ENCODE assay signal across 14 cellular contexts in genomic region chr10:102613286-102613685, GRCh38. TPM values are rescaled to one million over a fixed set of nuclear protein-coding genes. Genes with fewer than 3 reads are reported as not detected.
DNase-seq lines count a peak whose midpoint lies in the region; ATAC-seq and TF ChIP-seq lines count a peak whose summit lies in the region.
"Had no signal": no experiment of that assay in that cellular context is flagged by ENCODE, and none has a peak within 500 bp of the region (broad histone marks: within the 10 kb centered on the region; RNA-seq: fewer than 3 reads in every experiment).

No MANE protein-coding gene starts in this region.

- intact Hi-C loops in activated CD4-positive, alpha-beta T cell treated with anti-CD3 and anti-CD28 coated beads for 36 hours (cut with DNase I, micrococcal nuclease): no loop called here

- peaks cover 3% of the 10 kb centered on the region for H3K36me3 Mint-ChIP-seq in activated CD4-positive, alpha-beta T cell treated with anti-CD3 and anti-CD28 coated beads for 36 hours (ENCODE audit: low read depth)
- no peaks in the 10 kb centered on the region for H3K36me3 Mint-ChIP-seq in activated naive CD4-positive, alpha-beta T cell treated with anti-CD3 and anti-CD28 coated beads, Interleukin-2, amount 50 U/mL, for 72 hours

- 97% methylated on average over 7 of the region's 7 CpGs for WGBS in mesodermal cell (ENCODE audit: insufficient coverage in 2 of 2), 2 experiments

- TF ChIP-seq CTCF in coronary artery (IDR thresholded peaks at IDR 0.05): no peak

- H3K4me1 ChIP-seq in mesodermal cell (ENCODE audit: control insufficient read depth, insufficient read depth, low read length, poor library complexity, severe bottlenecking) (peaks cover 56% of the 10 kb centered on the region), subcutaneous abdominal adipose tissue (ENCODE audit: control insufficient read depth in 5 of 5, insufficient read depth in 5 of 5, low read length in 5 of 5) (peaks cover 19 to 81% (median 77%) of the 10 kb centered on the region in 5 donors)

- H3K27ac Mint-ChIP-seq in activated CD4-positive, alpha-beta T cell treated with anti-CD3 and anti-CD28 coated beads for 36 hours: peak overlapping the region; percentile 88
- peak overlapping the region; percentile 48 to 83 for H3K27ac Mint-ChIP-seq in activated naive CD4-positive, alpha-beta T cell treated with anti-CD3 and anti-CD28 coated beads, Interleukin-2, amount 50 U/mL, for 72 hours
- H3K27ac Mint-ChIP-seq: HFFc6 had no signal

- H3K9me3 ChIP-seq in mesodermal cell (ENCODE audit: control insufficient read depth, low read length) (no peaks in the 10 kb centered on the region), subcutaneous abdominal adipose tissue (ENCODE audit: control insufficient read depth in 5 of 5, low read length in 5 of 5) (no peaks in the 10 kb centered on the region)

- CTCF ChIA-PET in activated CD4-positive, alpha-beta T cell treated with anti-CD3 and anti-CD28 coated beads for 36 hours (lab: Charles Lee): interaction anchor here (0.6 to 2.0 kb wide), 3 partner anchors 11 to 225 kb away, joined by 3 to 5 read pairs (median 3); no protein-coding TSS in a partner anchor

- H3K9me3 Mint-ChIP-seq in activated CD4-positive, alpha-beta T cell treated with anti-CD3 and anti-CD28 coated beads for 36 hours (ENCODE audit: low read depth): no peaks in the 10 kb centered on the region
- no peaks in the 10 kb centered on the region for H3K9me3 Mint-ChIP-seq in activated naive CD4-positive, alpha-beta T cell treated with anti-CD3 and anti-CD28 coated beads, Interleukin-2, amount 50 U/mL, for 72 hours
- H3K9me3 Mint-ChIP-seq: HFFc6 had no signal

- H3K4me3 ChIP-seq in mesodermal cell (ENCODE audit: extremely low read depth, insufficient read depth, low read length, poor library complexity, severe bottlenecking): no peak overlapping the region
- no peak overlapping the region for H3K4me3 ChIP-seq in subcutaneous abdominal adipose tissue (ENCODE audit: low read depth in 1 of 5, low read length in 5 of 5)
- H3K4me3 ChIP-seq in coronary artery: no peak overlapping the region
- H3K4me3 ChIP-seq: K562 had no signal

- peak; percentile 8 for ATAC-seq in activated CD4-positive, alpha-beta T cell treated with anti-CD3 and anti-CD28 coated beads for 36 hours
- ATAC-seq in activated naive CD4-positive, alpha-beta T cell treated with anti-CD3 and anti-CD28 coated beads, Interleukin-2, amount 50 U/mL, for 72 hours: no peak
- no peak for ATAC-seq in HG03108 (IDR thresholded peaks at IDR 0.05; ENCODE audit: unreplicated experiment)
- ATAC-seq: K562 had no signal

- no peak for DNase-seq in activated CD4-positive, alpha-beta T cell treated with anti-CD3 and anti-CD28 coated beads for 36 hours
- no peak for DNase-seq in activated CD4-positive, alpha-beta T cell treated with anti-CD3 and anti-CD28 coated beads for 4 hours
- no peak for DNase-seq in activated naive CD4-positive, alpha-beta T cell treated with anti-CD3 and anti-CD28 coated beads, Interleukin-2, amount 50 U/mL, for 72 hours (ENCODE audit: low spot score in 2 of 2)
- DNase-seq in NCI-H2081 treated with DMSO at 0.1 percent for 48 hours (lab: John Stamatoyannopoulos, UW) (no peak), coronary artery (ENCODE audit: low spot score) (no peak)
- DNase-seq: HFFc6, hypothalamus, mesendoderm, NCI-H2107 had no signal

- H3K27me3 Mint-ChIP-seq in activated CD4-positive, alpha-beta T cell treated with anti-CD3 and anti-CD28 coated beads for 36 hours: no peaks in the 10 kb centered on the region

- H3K4me1 Mint-ChIP-seq in activated CD4-positive, alpha-beta T cell treated with anti-CD3 and anti-CD28 coated beads for 36 hours: peaks cover 34% of the 10 kb centered on the region

- H3K9ac ChIP-seq in subcutaneous abdominal adipose tissue (ENCODE audit: low read length in 5 of 5): peak overlapping the region in 4 of 5 donors; percentile 29 to 69 (median 62)

- POLR2A ChIA-PET in activated CD4-positive, alpha-beta T cell treated with anti-CD3 and anti-CD28 coated beads for 36 hours (lab: Charles Lee): no interaction called here

- H3K27me3 ChIP-seq in subcutaneous abdominal adipose tissue (ENCODE audit: control insufficient read depth in 5 of 5, insufficient read depth in 4 of 5, low read length in 5 of 5): no peaks in the 10 kb centered on the region

- peaks cover 56% of the 10 kb centered on the region for H3K36me3 ChIP-seq in mesodermal cell (ENCODE audit: control insufficient read depth, insufficient read depth, low read length)
- peaks cover 0 to 31% (median 19%) of the 10 kb centered on the region in 5 donors for H3K36me3 ChIP-seq in subcutaneous abdominal adipose tissue (ENCODE audit: control insufficient read depth in 5 of 5, insufficient read depth in 5 of 5, low read length in 5 of 5)

- H3K4me3 Mint-ChIP-seq in activated CD4-positive, alpha-beta T cell treated with anti-CD3 and anti-CD28 coated beads for 36 hours: no peak overlapping the region
- H3K4me3 Mint-ChIP-seq: HFFc6 had no signal

- peak overlapping the region; percentile 64 for H3K27ac ChIP-seq in mesodermal cell (ENCODE audit: low read depth, low read length, severe bottlenecking)
- H3K27ac ChIP-seq in subcutaneous abdominal adipose tissue (ENCODE audit: low read depth, low read length): peak overlapping the region; percentile 88
- H3K27ac ChIP-seq in coronary artery: peak overlapping the region in 1 of 2 donors; percentile 65
- H3K27ac ChIP-seq: 22Rv1 had no signal

RNA-seq across cellular contexts. Expression of gene TRIM8, which starts 31.0 kb away (rescaled TPM):
- total RNA-seq in activated CD4-positive, alpha-beta T cell treated with anti-CD3 and anti-CD28 coated beads for 36 hours: 10 to 100 TPM; 37.8 to 39.1 TPM
- 10 to 100 TPM; 22.9 to 47.3 TPM for total RNA-seq in activated naive CD4-positive, alpha-beta T cell treated with anti-CD3 and anti-CD28 coated beads, Interleukin-2, amount 50 U/mL, for 72 hours
- 138 TPM for polyA plus RNA-seq in mesodermal cell (2013, experiment 1 of 2)
- 118 TPM for polyA plus RNA-seq in mesodermal cell (2013, experiment 2 of 2)
